ENCODE assay signal across 1 cellular context in genomic region chr9:130128251-130128650, GRCh38.
TF ChIP-seq lines count a peak whose summit lies in the region.

No MANE protein-coding gene starts in this region.

TF ChIP-seq in SK-N-SH, 30 proteins besides CTCF, POLR2A, EP300 and RAD21 (continued from another document):
- TF ChIP-seq GATA2 (CRISPR knock-in tag; IDR thresholded peaks at IDR 0.05) (no peak), RXRA (IDR thresholded peaks at IDR 0.05; ENCODE audit: borderline replicate concordance, low read depth) (no peak), MAX (IDR thresholded peaks at IDR 0.05; ENCODE audit: low read depth) (no peak), MXI1 (IDR thresholded peaks at IDR 0.05; ENCODE audit: low read depth, low read length) (no peak), ZBTB33 (IDR thresholded peaks at IDR 0.05; ENCODE audit: borderline replicate concordance, low read depth) (no peak), FOXJ3 (CRISPR knock-in tag; IDR thresholded peaks at IDR 0.05) (no peak), IRF3 (IDR thresholded peaks at IDR 0.05; ENCODE audit: low read depth, low read length) (no peak), TCF12 (IDR thresholded peaks at IDR 0.05) (no peak)
TF ChIP-seq in SK-N-SH: peak in this region for 0.
